ENCODE assay signal across 1 cellular context in the genomic region with DNA sequence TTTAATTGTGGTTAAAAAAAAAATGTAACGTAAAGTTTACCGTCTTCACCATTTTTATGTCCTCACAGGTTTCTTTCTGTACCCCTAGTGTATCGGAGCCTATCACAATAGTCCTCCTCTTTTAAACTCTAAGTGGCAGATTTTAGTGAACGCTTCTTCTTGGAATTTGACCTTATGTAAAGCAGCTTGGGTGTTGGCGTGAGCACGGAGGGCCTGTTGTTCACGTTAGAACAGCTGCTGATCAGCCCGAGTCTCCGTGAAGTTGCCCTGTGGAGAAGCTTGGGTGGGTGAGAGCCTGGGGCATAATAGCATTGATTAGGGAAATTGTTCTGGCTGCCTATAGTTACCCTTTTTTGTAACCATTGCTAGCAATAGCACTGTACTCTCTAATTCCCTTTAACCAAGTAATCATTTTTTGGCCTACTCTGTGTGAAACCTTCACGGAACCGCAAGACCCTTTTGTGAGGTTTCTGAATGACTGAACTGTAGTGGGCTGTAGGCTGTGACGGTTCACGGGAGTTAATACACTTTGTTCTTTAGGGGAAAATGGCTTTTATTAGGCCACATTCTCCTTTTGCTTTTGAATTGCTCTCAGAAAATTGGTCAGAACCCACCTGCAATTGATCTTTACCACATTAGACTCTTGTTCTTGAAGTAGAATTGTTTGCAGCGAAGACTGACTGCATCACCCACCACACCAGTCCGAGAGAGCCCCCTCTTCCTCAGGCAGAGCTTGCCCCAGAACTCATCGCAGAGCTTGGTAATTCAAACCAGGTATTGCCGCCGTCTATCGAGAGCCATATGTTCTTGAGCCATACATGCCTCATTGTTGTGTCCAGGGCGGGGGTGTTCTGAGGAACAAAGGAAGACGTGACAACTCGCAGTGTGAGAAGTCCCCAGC.
TF ChIP-seq lines count a peak whose summit lies in the region.

No MANE protein-coding gene starts in this region.

TF ChIP-seq in IMR-90, 13 proteins besides CTCF, POLR2A, EP300 and RAD21:
- TF ChIP-seq BHLHE40 (IDR thresholded peaks at IDR 0.05; ENCODE audit: low read depth, low read length) (no peak), CHD1 (IDR thresholded peaks at IDR 0.05; ENCODE audit: low read depth, low read length) (no peak), RFX5 (IDR thresholded peaks at IDR 0.05; ENCODE audit: low read depth, low read length) (no peak), MAZ (IDR thresholded peaks at IDR 0.05; ENCODE audit: borderline replicate concordance, low read depth, low read length) (no peak), CEBPB (IDR thresholded peaks at IDR 0.05; ENCODE audit: low read depth, low read length) (no peak), NFE2L2 (IDR thresholded peaks at IDR 0.05; ENCODE audit: low read depth, low read length) (no peak), SMC3 (IDR thresholded peaks at IDR 0.05; ENCODE audit: low read depth, low read length) (no peak), USF2 (IDR thresholded peaks at IDR 0.05; ENCODE audit: low read depth, low read length) (no peak), RCOR1 (IDR thresholded peaks at IDR 0.05; ENCODE audit: insufficient replicate concordance, low read length) (no peak), MAFK (IDR thresholded peaks at IDR 0.05; ENCODE audit: low read depth, low read length) (no peak)
